Comparison of ENCODE assay signal across 8 cellular contexts in the genomic region with DNA sequence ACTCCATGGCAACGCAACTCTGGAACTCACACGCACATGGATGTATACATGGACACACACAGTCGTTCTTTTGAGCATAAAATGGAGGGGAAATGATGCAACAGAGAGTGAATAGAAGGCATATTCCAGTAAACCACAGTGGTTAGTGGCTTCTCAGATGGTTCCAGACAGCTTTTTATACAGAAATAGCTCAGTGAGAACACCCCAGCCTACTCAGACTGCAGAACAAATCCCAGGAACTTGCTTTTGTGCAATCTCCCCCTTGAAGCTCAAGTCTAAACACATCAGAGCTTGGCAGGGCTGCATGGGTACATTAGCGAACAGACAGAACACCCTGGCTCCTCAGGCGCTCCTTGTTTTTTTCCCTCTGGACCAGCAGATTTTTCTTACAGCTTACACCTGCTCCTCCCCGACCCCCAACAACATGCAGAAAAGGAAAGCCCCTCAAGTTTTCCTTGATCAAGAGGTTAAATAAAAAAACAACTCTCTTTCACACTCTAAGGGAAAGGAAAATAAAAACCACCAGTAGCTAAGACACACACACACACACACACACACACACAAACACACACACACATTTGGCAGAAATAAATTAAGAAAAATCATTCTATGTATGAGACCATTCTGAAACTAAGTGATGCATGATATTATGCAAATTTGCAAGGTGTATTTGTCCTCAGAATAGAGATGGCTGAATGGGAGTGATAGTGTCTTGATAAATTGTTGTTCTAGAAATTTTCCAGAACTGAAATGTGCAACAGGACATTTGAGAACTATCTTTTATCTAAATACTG. TPM values are rescaled to one million over a fixed set of nuclear protein-coding genes. Genes with fewer than 3 reads are reported as not detected.
DNase-seq lines count a peak whose midpoint lies in the region; ATAC-seq and TF ChIP-seq lines count a peak whose summit lies in the region.

No MANE protein-coding gene starts in this region.

- POLR2A ChIA-PET in activated CD4-positive, alpha-beta memory T cell treated with anti-CD3 and anti-CD28 coated beads for 36 hours (lab: Charles Lee): interaction anchor here (0.6 to 2.1 kb wide), 8 partner anchors 24 to 315 kb away, joined by 3 to 11 read pairs (median 4); a partner anchor contains a TSS

- H3K4me3 Mint-ChIP-seq in activated T-cell treated with anti-CD3 and anti-CD28 coated beads, Interleukin-2, amount 50 U/mL, for 24 hours: peak overlapping the region; percentile 51
- peak overlapping the region; percentile 64 for H3K4me3 Mint-ChIP-seq in activated CD4-positive, alpha-beta memory T cell treated with anti-CD3 and anti-CD28 coated beads for 36 hours
- H3K4me3 Mint-ChIP-seq in stimulated activated effector memory CD8-positive, alpha-beta T cell treated with anti-CD3 and anti-CD28 coated beads, Interleukin-12 subunit alpha, Interleukin-12 subunit beta, amount 100 ng/mL, for 72 hours: peak overlapping the region; percentile 60

- intact Hi-C loops in activated CD4-positive, alpha-beta memory T cell treated with anti-CD3 and anti-CD28 coated beads for 36 hours (cut with micrococcal nuclease): loop anchor here (1.0 to 10.0 kb wide), 6 partner anchors 16 to 408 kb away; no protein-coding TSS in a partner anchor

- CTCF ChIA-PET in activated CD4-positive, alpha-beta memory T cell treated with anti-CD3 and anti-CD28 coated beads for 36 hours (lab: Charles Lee): interaction anchor here (0.6 to 1.6 kb wide), 10 partner anchors 11 to 544 kb away, joined by 3 to 12 read pairs (median 3); a partner anchor contains a TSS

- peaks cover 24% of the 10 kb centered on the region for H3K4me1 ChIP-seq in foreskin keratinocyte

- peak overlapping the region; percentile 76 for H3K27ac Mint-ChIP-seq in activated T-cell treated with anti-CD3 and anti-CD28 coated beads, Interleukin-2, amount 50 U/mL, for 24 hours
- peak overlapping the region; percentile 85 for H3K27ac Mint-ChIP-seq in activated CD4-positive, alpha-beta memory T cell treated with anti-CD3 and anti-CD28 coated beads for 36 hours
- peak overlapping the region; percentile 92 for H3K27ac Mint-ChIP-seq in stimulated activated effector memory CD8-positive, alpha-beta T cell treated with anti-CD3 and anti-CD28 coated beads, Interleukin-12 subunit alpha, Interleukin-12 subunit beta, amount 100 ng/mL, for 72 hours

- peaks cover 3% of the 10 kb centered on the region for H3K27me3 Mint-ChIP-seq in activated T-cell treated with anti-CD3 and anti-CD28 coated beads, Interleukin-2, amount 50 U/mL, for 24 hours
- no peaks in the 10 kb centered on the region for H3K27me3 Mint-ChIP-seq in activated CD4-positive, alpha-beta memory T cell treated with anti-CD3 and anti-CD28 coated beads for 36 hours

- peaks cover 11% of the 10 kb centered on the region for H3K9me3 Mint-ChIP-seq in activated T-cell treated with anti-CD3 and anti-CD28 coated beads, Interleukin-2, amount 50 U/mL, for 24 hours
- peaks cover 5% of the 10 kb centered on the region for H3K9me3 Mint-ChIP-seq in activated CD4-positive, alpha-beta memory T cell treated with anti-CD3 and anti-CD28 coated beads for 36 hours
- H3K9me3 Mint-ChIP-seq in stimulated activated effector memory CD8-positive, alpha-beta T cell treated with anti-CD3 and anti-CD28 coated beads, Interleukin-12 subunit alpha, Interleukin-12 subunit beta, amount 100 ng/mL, for 72 hours: no peaks in the 10 kb centered on the region

- H3K27me3 ChIP-seq in foreskin keratinocyte: no peaks in the 10 kb centered on the region

- peak overlapping the region; percentile 21 for H3K27ac ChIP-seq in foreskin keratinocyte

- ATAC-seq in foreskin keratinocyte: peak; percentile 67
- ATAC-seq in stimulated activated effector memory CD8-positive, alpha-beta T cell treated with anti-CD3 and anti-CD28 coated beads, Interleukin-12 subunit alpha, Interleukin-12 subunit beta, amount 100 ng/mL, for 72 hours: peak; percentile 87
- no peak for ATAC-seq in GM21717 (IDR thresholded peaks at IDR 0.05; ENCODE audit: unreplicated experiment)
- no peak for ATAC-seq in GM19023 (IDR thresholded peaks at IDR 0.05; ENCODE audit: unreplicated experiment)

- DNase-seq in activated T-cell treated with anti-CD3 and anti-CD28 coated beads, Interleukin-2, amount 50 U/mL, for 24 hours: peak; percentile 47
- DNase-seq in activated T-cell treated with anti-CD3 and anti-CD28 coated beads for 4 hours (no peak), foreskin keratinocyte (peak; percentile 94 to 96), 8988T (no peak)
- peak; percentile 52 for DNase-seq in activated CD4-positive, alpha-beta memory T cell treated with anti-CD3 and anti-CD28 coated beads for 36 hours
- peak; percentile 9 to 71 for DNase-seq in stimulated activated effector memory CD8-positive, alpha-beta T cell treated with anti-CD3 and anti-CD28 coated beads, Interleukin-12 subunit alpha, Interleukin-12 subunit beta, amount 100 ng/mL, for 72 hours (ENCODE audit: low spot score in 2 of 2)

- H3K36me3 Mint-ChIP-seq in activated T-cell treated with anti-CD3 and anti-CD28 coated beads, Interleukin-2, amount 50 U/mL, for 24 hours (ENCODE audit: low read depth): no peaks in the 10 kb centered on the region
- H3K36me3 Mint-ChIP-seq in activated CD4-positive, alpha-beta memory T cell treated with anti-CD3 and anti-CD28 coated beads for 36 hours: peaks cover 2% of the 10 kb centered on the region
- peaks cover 6% of the 10 kb centered on the region for H3K36me3 Mint-ChIP-seq in stimulated activated effector memory CD8-positive, alpha-beta T cell treated with anti-CD3 and anti-CD28 coated beads, Interleukin-12 subunit alpha, Interleukin-12 subunit beta, amount 100 ng/mL, for 72 hours

- TF ChIP-seq CTCF in foreskin keratinocyte (conservative IDR thresholded peaks at IDR 0.05): no peak

- peaks cover 49% of the 10 kb centered on the region for H3K4me1 Mint-ChIP-seq in activated T-cell treated with anti-CD3 and anti-CD28 coated beads, Interleukin-2, amount 50 U/mL, for 24 hours (ENCODE audit: low read depth)
- H3K4me1 Mint-ChIP-seq in activated CD4-positive, alpha-beta memory T cell treated with anti-CD3 and anti-CD28 coated beads for 36 hours (ENCODE audit: low read depth): peaks cover 40% of the 10 kb centered on the region
- peaks cover 69% of the 10 kb centered on the region for H3K4me1 Mint-ChIP-seq in stimulated activated effector memory CD8-positive, alpha-beta T cell treated with anti-CD3 and anti-CD28 coated beads, Interleukin-12 subunit alpha, Interleukin-12 subunit beta, amount 100 ng/mL, for 72 hours

RNA-seq across cellular contexts. Expression of a gene that starts 51.2 kb away (rescaled TPM):
- 10 to 100 TPM; 63.7 to 66.2 TPM for total RNA-seq in activated CD4-positive, alpha-beta memory T cell treated with anti-CD3 and anti-CD28 coated beads for 36 hours
- total RNA-seq in foreskin keratinocyte: 27.8 and 29.0 TPM in 2 replicates
- polyA plus RNA-seq in foreskin keratinocyte: 14.4 and 15.2 TPM in 2 replicates

RNA-seq across cellular contexts. Expression of a gene that starts 51.5 kb away (rescaled TPM):
- 10 to 100 TPM; 36.6 to 38.8 TPM for total RNA-seq in activated CD4-positive, alpha-beta memory T cell treated with anti-CD3 and anti-CD28 coated beads for 36 hours
- 17.0 and 17.1 TPM in 2 replicates for total RNA-seq in foreskin keratinocyte
- polyA plus RNA-seq in foreskin keratinocyte: 18.0 and 18.1 TPM in 2 replicates

Comparison
In these comparisons a context has a peak if more than half of its experiments do, and no peak if none do; other contexts are left out.
1. DNase-seq: peak in activated T-cell treated with anti-CD3 and anti-CD28 coated beads, Interleukin-2, amount 50 U/mL, for 24 hours (single experiment), activated CD4-positive, alpha-beta memory T cell treated with anti-CD3 and anti-CD28 coated beads for 36 hours (single experiment), foreskin keratinocyte (2 of 2) and stimulated activated effector memory CD8-positive, alpha-beta T cell treated with anti-CD3 and anti-CD28 coated beads, Interleukin-12 subunit alpha, Interleukin-12 subunit beta, amount 100 ng/mL, for 72 hours (2 of 2); none in activated T-cell treated with anti-CD3 and anti-CD28 coated beads for 4 hours (single experiment) and 8988T (single experiment).
2. ATAC-seq: peak in foreskin keratinocyte (single experiment) and stimulated activated effector memory CD8-positive, alpha-beta T cell treated with anti-CD3 and anti-CD28 coated beads, Interleukin-12 subunit alpha, Interleukin-12 subunit beta, amount 100 ng/mL, for 72 hours (single experiment); none in GM21717 (single experiment) and GM19023 (single experiment).
3. Peak in every context shown above with its lines, with median percentiles within 50 percentile points of each other: H3K27ac Mint-ChIP-seq and H3K4me3 Mint-ChIP-seq.